Comparison of ENCODE assay signal across 8 cellular contexts in genomic region chr4:44725861-44726820, GRCh38. TPM values are rescaled to one million over a fixed set of nuclear protein-coding genes. Genes with fewer than 3 reads are reported as not detected.
DNase-seq lines count a peak whose midpoint lies in the region; ATAC-seq, FAIRE-seq and TF ChIP-seq lines count a peak whose summit lies in the region.

TSS of gene GNPDA2 (minus strand) at chr4:44726556. CDS start at chr4:44722207, 4,349 bp downstream.

- peak within 1 kb of the TSS; percentile 80 to 94 for H3K27ac ChIP-seq in A549

- POLR2A ChIA-PET in A549 (lab: Yijun Ruan, JAX): interaction anchor here (2.3 kb wide), 1 partner anchor 48 kb away, joined by 16 read pairs; the partner anchor contains the start of gene GUF1

- no peaks in the 10 kb centered on the region for H3K36me3 ChIP-seq in bronchial epithelial cell (ENCODE audit: control insufficient read depth, insufficient read depth, low read length)

- ATAC-seq in A549: peak; percentile 96 to 98
- ATAC-seq in GM18867 (IDR thresholded peaks at IDR 0.05; ENCODE audit: unreplicated experiment): peak; percentile 94
- ATAC-seq in HG03103 (IDR thresholded peaks at IDR 0.05; ENCODE audit: low read depth, unreplicated experiment): peak; percentile 91

- H3K27me3 ChIP-seq in bronchial epithelial cell (ENCODE audit: control insufficient read depth, insufficient read depth, low read length): no peaks in the 10 kb centered on the region

- peak within 1 kb of the TSS; percentile 75 to 94 (median 86) for H3K27ac Mint-ChIP-seq in immature natural killer cell

- H3K4me2 ChIP-seq in A549: peak within 1 kb of the TSS; percentile 82

- H3K27me3 Mint-ChIP-seq in immature natural killer cell (ENCODE audit: low read depth in 3 of 3): peaks cover 5 to 15% (median 11%) of the 10 kb centered on the region in 3 donors

- CTCF ChIA-PET in A549 (lab: Yijun Ruan, JAX): no interaction called here

- DNase-seq in A549 (ENCODE audit: low read depth in 1 of 2, low spot score in 1 of 2): peak; percentile 66 to 86
- peak; percentile 58 for DNase-seq in NCI-H2171 (lab: John Stamatoyannopoulos, UW)
- DNase-seq in bronchial epithelial cell (ENCODE audit: low read depth): peak; percentile 64
- DNase-seq in immature natural killer cell: peak; percentile 79 to 86 (median 84)
- peak; percentile 55 for DNase-seq in smooth muscle cell of the brain vasculature (ENCODE audit: low read depth, low spot score)

- under 1% methylated on average over 25 of the region's 69 CpGs for WGBS in A549 (ENCODE audit: missing lambda C conversion rate)

- no peaks in the 10 kb centered on the region for H3K9me3 ChIP-seq in A549

- peaks cover 32 to 60% of the 10 kb centered on the region in 2 donors for H3K4me1 Mint-ChIP-seq in immature natural killer cell

- peak; percentile 83 for TF ChIP-seq POLR2A in A549 (IDR thresholded peaks at IDR 0.05; ENCODE audit: low read length)

- 0 out of 3 replicates have a peak, but pooled peaks cover 6% of the 10 kb centered on the region for H3K4me1 ChIP-seq in A549

- TF ChIP-seq CTCF in A549 (IDR thresholded peaks at IDR 0.05): no peak
- TF ChIP-seq CTCF in WI38 (IDR thresholded peaks at IDR 0.05; ENCODE audit: low read depth, low read length): peak; percentile 31
- TF ChIP-seq CTCF in bronchial epithelial cell (IDR thresholded peaks at IDR 0.05; ENCODE audit: insufficient read depth, low read length, severe bottlenecking): peak; percentile 39

- H3K4me3 ChIP-seq in A549 (peak within 1 kb of the TSS; percentile 79), WI38 (ENCODE audit: low read depth, low read length) (peak within 1 kb of the TSS; percentile 89), bronchial epithelial cell (ENCODE audit: low read depth, low read length) (peak within 1 kb of the TSS; percentile 65)

- H3K9me3 Mint-ChIP-seq in immature natural killer cell: peaks cover 0 to 4% (median 0%) of the 10 kb centered on the region in 6 donors

- no peak for TF ChIP-seq RAD21 in A549 (conservative IDR thresholded peaks at IDR 0.05 in 1 of 2, IDR thresholded peaks at IDR 0.05 in 1 of 2)

- FAIRE-seq in A549 (lab: Jason Lieb, UNC): no peak
- no peak for FAIRE-seq in bronchial epithelial cell (lab: Jason Lieb, UNC)

- no peak for TF ChIP-seq EP300 in A549 (IDR thresholded peaks at IDR 0.05)

- peak within 1 kb of the TSS; percentile 90 to 93 (median 91) for H3K4me3 Mint-ChIP-seq in immature natural killer cell

- no peaks in the 10 kb centered on the region for H3K36me3 Mint-ChIP-seq in immature natural killer cell

TF ChIP-seq in A549, 52 proteins besides CTCF, POLR2A, EP300 and RAD21:
- peak in 1 of 2 experiments; percentile 52; a peak in 2 of 5 replicates for TF ChIP-seq JUN (IDR thresholded peaks at IDR 0.05)
- 0 out of 3 replicates have a peak, but pooled peaks have one; percentile 54 for TF ChIP-seq BCL3 (IDR thresholded peaks at IDR 0.05)
- no peak for TF ChIP-seq SREBF2 (IDR thresholded peaks at IDR 0.05)
- TF ChIP-seq HMGXB4 (CRISPR knock-in tag; IDR thresholded peaks at IDR 0.05; ENCODE audit: borderline replicate concordance): no peak
- TF ChIP-seq MAX (IDR thresholded peaks at IDR 0.05): peak; percentile 82
- TF ChIP-seq E2F6 (IDR thresholded peaks at IDR 0.05; ENCODE audit: borderline replicate concordance, low read depth): peak; percentile 90
- 0 out of 2 replicates have a peak, but pooled peaks have one; percentile 35 for TF ChIP-seq USF2 (IDR thresholded peaks at IDR 0.05)
- 0 out of 2 replicates have a peak, but pooled peaks have one; percentile 5 for TF ChIP-seq GATA3 (IDR thresholded peaks at IDR 0.05; ENCODE audit: borderline replicate concordance)
- peak; percentile 35; the same call in 1 of the 2 replicates for TF ChIP-seq PHF8 (IDR thresholded peaks at IDR 0.05; ENCODE audit: borderline replicate concordance, low read depth)

RNA-seq across cellular contexts. Expression of gene GNPDA2, which starts in this region (rescaled TPM):
- polyA plus RNA-seq in A549 (2011; rRNA removed) (15.9 and 19.7 TPM in 2 replicates), A549 (2017; fragmentation: RNase III; extraction: RNeasy Plus Mini Kit Qiagen cat#74134 plus additional on column Dnase treatment) (11.2 to 12.4 TPM (median 12.2 TPM) in 3 replicates), immature natural killer cell (10 to 100 TPM; 13.7 to 30.9 (median 17.4) TPM)
- polyA plus RNA-seq in A549 (2012; cell fraction: cytosol; rRNA removed): 3.5 and 4.5 TPM in 2 replicates
- polyA plus RNA-seq in A549 (2012; cell fraction: nucleus; rRNA removed): 1.6 and 2.8 TPM in 2 replicates
- polyA minus RNA-seq in A549 (2011; rRNA and poly(A)+ RNA removed): 6.3 and 7.0 TPM in 2 replicates
- total RNA-seq in bronchial epithelial cell: 8.4 and 12.2 TPM in 2 replicates

Comparison
In these comparisons a context has a peak if more than half of its experiments do, and no peak if none do; other contexts are left out.
1. Peak in every context shown above with its lines: DNase-seq, ATAC-seq, H3K4me3 ChIP-seq and H3K27ac ChIP-seq.